In the genomic region with DNA sequence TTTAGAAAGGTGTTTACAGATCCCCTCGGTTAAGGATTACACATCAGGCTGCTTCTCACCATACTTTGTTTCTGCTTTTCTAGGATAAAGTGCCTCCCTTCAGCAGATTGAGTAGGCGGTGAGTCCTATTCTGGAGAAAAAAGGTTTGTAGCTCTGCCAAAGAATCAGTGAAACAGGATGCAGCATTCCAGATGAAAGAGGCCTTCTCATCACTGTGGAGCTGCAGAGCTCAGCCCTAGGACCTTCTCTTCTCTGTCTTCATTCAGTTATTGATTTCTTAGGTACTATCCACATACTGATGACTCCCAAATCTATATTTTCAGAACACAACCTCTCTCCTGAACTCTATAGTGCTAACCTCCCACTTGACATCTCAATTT, we compare ENCODE assay signal across 9 cellular contexts.
DNase-seq lines count a peak whose midpoint lies in the region; ATAC-seq and TF ChIP-seq lines count a peak whose summit lies in the region.
"Had no signal": no experiment of that assay in that cellular context is flagged by ENCODE, and none has a peak within 500 bp of the region (broad histone marks: within the 10 kb centered on the region; RNA-seq: fewer than 3 reads in every experiment).

No MANE protein-coding gene starts in this region.

- TF ChIP-seq CTCF in HFFc6 (IDR thresholded peaks at IDR 0.05) (no peak), choroid plexus epithelial cell (conservative IDR thresholded peaks at IDR 0.05; ENCODE audit: low read depth, low read length) (no peak), mucosa of descending colon (IDR thresholded peaks at IDR 0.05) (no peak), thyroid gland (IDR thresholded peaks at IDR 0.05) (no peak)

- H3K36me3 Mint-ChIP-seq in HFFc6 (ENCODE audit: low read depth) = no peaks in the 10 kb centered on the region

- no peak overlapping the region for H3K27ac ChIP-seq in thyroid gland

- DNase-seq in HFFc6 = peak; percentile 64
- peak; percentile 84 for DNase-seq in choroid plexus epithelial cell (ENCODE audit: low read depth)
- no peak for DNase-seq in mucosa of descending colon
- DNase-seq in T-helper 1 cell = no peak
- no peak for DNase-seq in DMS79 treated with DMSO at 0.1 percent for 48 hours (lab: John Stamatoyannopoulos, UW)
- no peak for DNase-seq in thyroid gland
- DNase-seq: activated gamma-delta T cell; effector CD8-positive, alpha-beta T cell had no signal

- H3K27me3 ChIP-seq in thyroid gland = no peaks in the 10 kb centered on the region

- intact Hi-C loops in mucosa of descending colon (cut with DNase I, micrococcal nuclease) = no loop called here
- intact Hi-C loops in thyroid gland (cut with DNase I) = no loop called here

- no peaks in the 10 kb centered on the region for H3K36me3 ChIP-seq in mucosa of descending colon (ENCODE audit: low read depth)
- H3K36me3 ChIP-seq in thyroid gland = no peaks in the 10 kb centered on the region

- H3K27me3 Mint-ChIP-seq in HFFc6 (ENCODE audit: insufficient read depth) = no peaks in the 10 kb centered on the region

- H3K9me3 Mint-ChIP-seq in HFFc6 = no peaks in the 10 kb centered on the region

- peak overlapping the region; percentile 80 for H3K27ac Mint-ChIP-seq in HFFc6

- 62 to 79% methylated on average over 2 of the region's 2 CpGs for WGBS in thyroid gland, 2 donors

- H3K9me3 ChIP-seq in mucosa of descending colon (no peaks in the 10 kb centered on the region), thyroid gland (no peaks in the 10 kb centered on the region)

- peak overlapping the region; percentile 58; the same call in 1 of the 2 replicates for H3K4me3 Mint-ChIP-seq in HFFc6

- peak; percentile 35 for ATAC-seq in mucosa of descending colon
- no peak for ATAC-seq in GM21723 (IDR thresholded peaks at IDR 0.05; ENCODE audit: unreplicated experiment)

- H3K4me3 ChIP-seq in choroid plexus epithelial cell (ENCODE audit: low read depth, low read length) (no peak overlapping the region), mucosa of descending colon (no peak overlapping the region), thyroid gland (replicated peaks in 1 of 3) (no peak overlapping the region)

- TF ChIP-seq POLR2A in thyroid gland (IDR thresholded peaks at IDR 0.05) = no peak

- H3K4me1 ChIP-seq in mucosa of descending colon (ENCODE audit: low read depth) (peaks cover 7% of the 10 kb centered on the region), thyroid gland (no peaks in the 10 kb centered on the region)

- peaks cover 45% of the 10 kb centered on the region for H3K4me1 Mint-ChIP-seq in HFFc6 (ENCODE audit: low read depth)

Comparison
In these comparisons a context has a peak if more than half of its experiments do, and no peak if none do; other contexts are left out.
1. DNase-seq: peak in HFFc6 (single experiment) and choroid plexus epithelial cell (single experiment); none in mucosa of descending colon (0 of 3), T-helper 1 cell (0 of 5), DMS79 treated with DMSO at 0.1 percent for 48 hours (single experiment) and thyroid gland (0 of 2).